Comparison of ENCODE assay signal across 8 cellular contexts in genomic region chr16:56192971-56193936, GRCh38. TPM values are rescaled to one million over a fixed set of nuclear protein-coding genes. Genes with fewer than 3 reads are reported as not detected.
DNase-seq lines count a peak whose midpoint lies in the region; ATAC-seq and TF ChIP-seq lines count a peak whose summit lies in the region.

No MANE protein-coding gene starts in this region.

- H3K36me3 ChIP-seq in Panc1 (ENCODE audit: control insufficient read depth, insufficient read depth, low read length): no peaks in the 10 kb centered on the region
- H3K36me3 ChIP-seq in iPS-15b (ENCODE audit: control insufficient read depth, insufficient read depth, low read length): no peaks in the 10 kb centered on the region
- no peaks in the 10 kb centered on the region for H3K36me3 ChIP-seq in stomach

- TF ChIP-seq EP300 in stomach (IDR thresholded peaks at IDR 0.05): no peak

- 14 to 26% (median 21%) methylated on average over 33 of the region's 33 CpGs for WGBS in stomach, 5 donors

- in situ Hi-C loops in Panc1 (cut with HindIII; ENCODE audit: low pct_unique_long_range_greater_than_20kb, low sequenced_read_pairs): no loop called here

- peak overlapping the region; percentile 76 for H3K4me3 Mint-ChIP-seq in activated T-cell treated with anti-CD3 and anti-CD28 coated beads, Interleukin-2, amount 50 U/mL, for 4 hours
- H3K4me3 Mint-ChIP-seq in CD14-positive monocyte: peak overlapping the region in 1 of 2 donors; percentile 87

- no peak for TF ChIP-seq POLR2A in stomach (IDR thresholded peaks at IDR 0.05)

- H3K27ac Mint-ChIP-seq in CD14-positive monocyte: peak overlapping the region in 2 of 7 donors; percentile 33 to 40

- no peaks in the 10 kb centered on the region for H3K9me3 ChIP-seq in Panc1 (ENCODE audit: control insufficient read depth, insufficient read depth, low read depth, low read length)
- no peaks in the 10 kb centered on the region for H3K9me3 ChIP-seq in iPS-15b (ENCODE audit: control insufficient read depth, insufficient read depth, low read length)
- H3K9me3 ChIP-seq in stomach: no peaks in the 10 kb centered on the region

- intact Hi-C loops in Panc1 (cut with micrococcal nuclease; ENCODE audit: unreplicated experiment): no loop called here
- intact Hi-C loops in stomach (cut with DNase I; ENCODE audit: low total_unique reads): no loop called here
- intact Hi-C loops in CD14-positive monocyte (cut with micrococcal nuclease): no loop called here

- H3K4me1 Mint-ChIP-seq in activated T-cell treated with anti-CD3 and anti-CD28 coated beads, Interleukin-2, amount 50 U/mL, for 4 hours (ENCODE audit: low read depth): peaks cover 31% of the 10 kb centered on the region
- peaks cover 21% of the 10 kb centered on the region for H3K4me1 Mint-ChIP-seq in CD14-positive monocyte

- H3K4me1 ChIP-seq in Panc1 (ENCODE audit: control insufficient read depth, insufficient read depth, low read length) (no peaks in the 10 kb centered on the region; the same call in 1 of the 2 replicates), iPS-15b (ENCODE audit: control insufficient read depth, insufficient read depth, low read length) (peaks cover 24% of the 10 kb centered on the region), stomach (peaks cover 9 to 71% (median 50%) of the 10 kb centered on the region in 4 donors)

- H3K27ac ChIP-seq in Panc1 (ENCODE audit: low read length) (no peak overlapping the region; the same call in 1 of the 2 replicates), stomach (peak overlapping the region in 1 of 5 donors; percentile 96)

- peaks cover 44% of the 10 kb centered on the region for H3K27me3 Mint-ChIP-seq in activated T-cell treated with anti-CD3 and anti-CD28 coated beads, Interleukin-2, amount 50 U/mL, for 4 hours (ENCODE audit: low read depth)
- peaks cover 82 to 92% (median 90%) of the 10 kb centered on the region in 3 donors for H3K27me3 Mint-ChIP-seq in CD14-positive monocyte (ENCODE audit: low read depth in 3 of 3)

- no peak overlapping the region for H3K9ac ChIP-seq in iPS-15b (ENCODE audit: low read depth, low read length)

- CTCF ChIA-PET in Panc1 (lab: Charles Lee): no interaction called here

- DNase-seq in activated T-cell treated with anti-CD3 and anti-CD28 coated beads, Interleukin-2, amount 50 U/mL, for 4 hours: no peak
- no peak for DNase-seq in activated T-cell treated with anti-CD3 and anti-CD28 coated beads, Interleukin-2, amount 50 U/mL, for 48 hours
- DNase-seq in Panc1 (ENCODE audit: low read depth, low spot score): no peak
- DNase-seq in stomach: no peak
- DNase-seq in HPDE6-E6E7 (ENCODE audit: extremely low spot score): no peak
- DNase-seq in CD14-positive monocyte (ENCODE audit: low spot score): no peak
- DNase-seq in stimulated activated CD8-positive, alpha-beta memory T cell treated with anti-CD3 and anti-CD28 coated beads, Interleukin-4, amount 100 ng/mL, for 48 hours: no peak

- H3K4me3 ChIP-seq in Panc1 (ENCODE audit: low read depth in 2 of 2, low read length in 2 of 2) (peak overlapping the region; percentile 63 to 64), iPS-15b (ENCODE audit: low read depth, low read length) (peak overlapping the region; percentile 58), stomach (peak overlapping the region; percentile 66 to 76 (median 74))

- peaks cover 2% of the 10 kb centered on the region; the same call in 1 of the 2 replicates for H3K27me3 ChIP-seq in Panc1 (ENCODE audit: control insufficient read depth, insufficient read depth, low read length)
- peaks cover 39% of the 10 kb centered on the region for H3K27me3 ChIP-seq in iPS-15b (ENCODE audit: control insufficient read depth, insufficient read depth, low read length)
- peaks cover 0 to 80% (median 42%) of the 10 kb centered on the region in 3 donors for H3K27me3 ChIP-seq in stomach

- TF ChIP-seq CTCF in Panc1 (IDR thresholded peaks at IDR 0.05) (no peak), stomach (IDR thresholded peaks at IDR 0.05) (no peak), CD14-positive monocyte (IDR thresholded peaks at IDR 0.05) (no peak)

- no peaks in the 10 kb centered on the region for H3K36me3 Mint-ChIP-seq in activated T-cell treated with anti-CD3 and anti-CD28 coated beads, Interleukin-2, amount 50 U/mL, for 4 hours (ENCODE audit: insufficient read depth)
- peaks cover 0 to 6% of the 10 kb centered on the region in 2 donors for H3K36me3 Mint-ChIP-seq in CD14-positive monocyte

- no peaks in the 10 kb centered on the region for H3K9me3 Mint-ChIP-seq in activated T-cell treated with anti-CD3 and anti-CD28 coated beads, Interleukin-2, amount 50 U/mL, for 4 hours
- peaks cover 0 to 30% (median 11%) of the 10 kb centered on the region in 7 donors for H3K9me3 Mint-ChIP-seq in CD14-positive monocyte

- no peak for ATAC-seq in activated T-cell treated with anti-CD3 and anti-CD28 coated beads, Interleukin-2, amount 50 U/mL, for 4 hours
- no peak for ATAC-seq in Panc1

- BruUV-seq in Panc1 (replicated peaks; lab: Mats Ljungman, UMichigan): no TSS peak

- POLR2A ChIA-PET in Panc1 (lab: Charles Lee): no interaction called here

RNA-seq across cellular contexts. Expression of gene GNAO1, which starts 2.0 kb away (rescaled TPM):
- 1 to 10 TPM; 1.3 to 2.5 (median 2.1) TPM for total RNA-seq in activated T-cell treated with anti-CD3 and anti-CD28 coated beads, Interleukin-2, amount 50 U/mL, for 4 hours
- total RNA-seq in Panc1 (2021; ENCODE audit: unreplicated experiment) (33.4 TPM), stomach (10 to 100 TPM in 2 of 5 donors, 1 to 10 TPM in 3; 3.8 to 42.0 (median 9.9) TPM)
- polyA plus RNA-seq in Panc1 (2012; ENCODE audit: insufficient read length): 22.9 TPM
- polyA plus RNA-seq in stomach (1 to 10 TPM; 2.3 to 3.4 (median 2.3) TPM), CD14-positive monocyte (not detected)
